Comparison of ENCODE assay signal across 8 cellular contexts in genomic region chr4:25913851-25914669, GRCh38. TPM values are rescaled to one million over a fixed set of nuclear protein-coding genes. Genes with fewer than 3 reads are reported as not detected.
DNase-seq lines count a peak whose midpoint lies in the region; ATAC-seq, FAIRE-seq and TF ChIP-seq lines count a peak whose summit lies in the region.

Gene SMIM20, plus strand, starts transcription at chr4:25914220. Its CDS starts 94 bp downstream, at chr4:25914314.

- TF ChIP-seq EP300 in upper lobe of left lung (IDR thresholded peaks at IDR 0.05): peak in 1 of 4 donors; percentile 66

- FAIRE-seq in GM12892 (lab: Jason Lieb, UNC): peak; percentile 97

- peaks cover 10 to 22% (median 17%) of the 10 kb centered on the region in 4 donors for H3K4me1 ChIP-seq in upper lobe of left lung

- POLR2A ChIA-PET in T-cell (lab: Charles Lee): interaction anchor here in 1 of 2 donors (0.6 to 1.0 kb wide), 3 partner anchors 33 to 602 kb away, joined by 3 read pairs; no protein-coding TSS in a partner anchor

- peak; percentile 92 for DNase-seq in GM12892 (ENCODE audit: insufficient read length)
- peak; percentile 84 to 93 (median 87) for DNase-seq in NCI-H1417 (lab: John Stamatoyannopoulos, UW)
- peak; percentile 75 to 90 (median 83) for DNase-seq in T-cell
- DNase-seq in cardiac septum (ENCODE audit: low spot score): peak; percentile 97
- peak; percentile 97 for DNase-seq in posterior vena cava (ENCODE audit: low spot score)
- peak; percentile 94 to 95 for DNase-seq in upper lobe of left lung

- WGBS in adipose tissue, 3 donors: 1% methylated on average over 55 to 57 of the region's 57 CpGs
- 2% methylated on average over 24 to 50 of the region's 57 CpGs for WGBS in upper lobe of left lung, 2 donors

- peaks cover 0 to 3% (median 0%) of the 10 kb centered on the region in 3 donors for H3K9me3 Mint-ChIP-seq in T-cell

- TF ChIP-seq CTCF in upper lobe of left lung (IDR thresholded peaks at IDR 0.05): peak in 2 of 6 experiments; percentile 6 to 41

- CTCF ChIA-PET in T-cell (lab: Charles Lee): interaction anchor here (0.5 to 1.7 kb wide), 6 partner anchors 59 to 1024 kb away, joined by 3 to 5 read pairs (median 4); partner anchors contain the start of gene ZCCHC4 (in 1 of the 2)

- intact Hi-C loops in cardiac septum (cut with DNase I) (loop anchor here (5.0 kb wide), 1 partner anchor 1332 kb away; the partner anchor contains the start of gene DHX15), posterior vena cava (cut with DNase I) (no loop called here)

- no peaks in the 10 kb centered on the region for H3K36me3 ChIP-seq in upper lobe of left lung

- H3K36me3 Mint-ChIP-seq in T-cell: peaks cover 2% of the 10 kb centered on the region

- peak; percentile 95 for ATAC-seq in HG02763 (IDR thresholded peaks at IDR 0.05; ENCODE audit: unreplicated experiment)
- ATAC-seq in T-cell (replicated peaks in 1 of 4): peak; percentile 91 to 95 (median 92)
- peak; percentile 99 to 100 for ATAC-seq in upper lobe of left lung (ENCODE audit: low FRiP score in 2 of 2)

- H3K27me3 ChIP-seq in upper lobe of left lung: no peaks in the 10 kb centered on the region

- peak within 1 kb of the TSS; percentile 59 to 75 (median 70) for H3K4me3 ChIP-seq in upper lobe of left lung

- peak within 1 kb of the TSS; percentile 97 to 98 for H3K27ac Mint-ChIP-seq in T-cell

- no peaks in the 10 kb centered on the region for H3K9me3 ChIP-seq in upper lobe of left lung

- TF ChIP-seq POLR2A in GM12892 (IDR thresholded peaks at IDR 0.05; ENCODE audit: low read depth, low read length) (peak; percentile 81), upper lobe of left lung (IDR thresholded peaks at IDR 0.05) (peak in 2 of 4 donors; percentile 50 to 81)

- H3K27ac ChIP-seq in adipose tissue (ENCODE audit: low read depth, low read length) (peak within 1 kb of the TSS; percentile 49), upper lobe of left lung (peak within 1 kb of the TSS; percentile 90 to 96 (median 92))

- H3K27me3 Mint-ChIP-seq in T-cell: peaks cover 0 to 5% of the 10 kb centered on the region in 2 donors

- H3K4me3 Mint-ChIP-seq in T-cell: peak within 1 kb of the TSS; percentile 94 to 97 (median 95)

- H3K4me1 Mint-ChIP-seq in T-cell: peaks cover 26 to 31% (median 26%) of the 10 kb centered on the region in 3 donors

RNA-seq across cellular contexts. Expression of gene SMIM20, which starts in this region (rescaled TPM):
- 39.1 TPM for polyA plus RNA-seq in GM12892 (2012; ENCODE audit: missing spikeins)
- 10 to 100 TPM; 13.1 to 19.1 (median 16.0) TPM for total RNA-seq in T-cell
- 10 to 100 TPM; 28.3 to 61.6 (median 31.4) TPM for polyA plus RNA-seq in adipose tissue
- 34.7 TPM for total RNA-seq in cardiac septum
- 10 to 100 TPM; 19.5 to 22.8 TPM for total RNA-seq in posterior vena cava
- total RNA-seq in upper lobe of left lung: 10 to 100 TPM in 4 of 6 donors, 1 to 10 TPM in 2; 7.5 to 33.4 (median 20.8) TPM

Comparison
In these comparisons a context has a peak if more than half of its experiments do, and no peak if none do; other contexts are left out.
1. Peak in every context shown above with its lines: DNase-seq, ATAC-seq, H3K4me3 ChIP-seq and H3K27ac ChIP-seq.